ENCODE assay signal across 22 cellular contexts in genomic region chr11:106395716-106396349, GRCh38.
A peak's percentile ranks its signal among the peaks of the same experiment; 100 is the strongest.
DNase-seq lines count a peak whose midpoint lies in the region; ATAC-seq, FAIRE-seq and TF ChIP-seq lines count a peak whose summit lies in the region.
"Had no signal": no experiment of that assay in that cellular context is flagged by ENCODE, and none has a peak within 500 bp of the region (broad histone marks: within the 10 kb centered on the region; RNA-seq: fewer than 3 reads in every experiment).

No MANE protein-coding gene starts in this region.

- peak; percentile 27 for DNase-seq in Daoy (ENCODE audit: low read depth)
- DNase-seq in IMR-90: no peak
- no peak for DNase-seq in astrocyte (ENCODE audit: low read depth)
- peak; percentile 77 for DNase-seq in islet precursor cell
- no peak for DNase-seq in NCI-H526 treated with DMSO at 0.1 percent for 48 hours (lab: John Stamatoyannopoulos, UW)
- DNase-seq in posterior vena cava (ENCODE audit: low spot score): no peak
- DNase-seq in middle frontal gyrus (ENCODE audit: extremely low spot score, low spot score): no peak
- DNase-seq: Calu3; CD4-positive, alpha-beta memory T cell; DMS79 treated with DMSO at 0.1 percent for 48 hours; Karpas-422; NCI-H1092 treated with DMSO at 0.1 percent for 48 hours; NCI-H146; NCI-H2029 treated with DMSO at 0.1 percent for 48 hours; NCI-H2171 treated with DMSO at 0.1 percent for 48 hours; NCI-H446; SHP77 had no signal

- dilution Hi-C loops in IMR-90 (cut with HindIII; ENCODE audit: low sequenced_read_pairs, unreplicated experiment): no loop called here

- H3K9me1 ChIP-seq in IMR-90 (ENCODE audit: insufficient read depth, low read length): peaks cover 5% of the 10 kb centered on the region

- no peak overlapping the region for H3K23ac ChIP-seq in IMR-90 (ENCODE audit: low read depth, low read length)

- CTCF ChIA-PET in IMR-90 (lab: Yijun Ruan, JAX): no interaction called here

- H2AFZ ChIP-seq in IMR-90 (replicated peaks; ENCODE audit: low read length, poor library complexity): no peak overlapping the region
- H2AFZ ChIP-seq in astrocyte (ENCODE audit: low read depth, low read length): no peak overlapping the region
- H2AFZ ChIP-seq: GM23338 had no signal

- H3K9ac ChIP-seq in IMR-90 (ENCODE audit: low read depth, low read length): no peak overlapping the region
- no peak overlapping the region for H3K9ac ChIP-seq in astrocyte (ENCODE audit: low read length)
- H3K9ac ChIP-seq: BLaER1 had no signal

- no peak overlapping the region for H3K4me3 Mint-ChIP-seq in astrocyte (ENCODE audit: unreplicated experiment)
- H3K4me3 Mint-ChIP-seq: CD4-positive, alpha-beta memory T cell; GM23338 had no signal

- H3K14ac ChIP-seq in IMR-90 (replicated peaks; ENCODE audit: low read depth, low read length): no peak overlapping the region

- H3K79me2 ChIP-seq in astrocyte (ENCODE audit: insufficient read depth, low read length): no peaks in the 10 kb centered on the region

- H3K9me3 ChIP-seq in IMR-90 (ENCODE audit: control insufficient read depth, insufficient read depth, low read length): no peaks in the 10 kb centered on the region
- H3K9me3 ChIP-seq in astrocyte (ENCODE audit: insufficient read depth, low read depth, low read length): peaks cover 3% of the 10 kb centered on the region

- H3K4me2 ChIP-seq in IMR-90 (ENCODE audit: low read depth, low read length) (no peak overlapping the region), astrocyte (ENCODE audit: low read length) (no peak overlapping the region)
- H3K4me2 ChIP-seq: BLaER1, GM23338 had no signal

- H2BK15ac ChIP-seq in IMR-90 (ENCODE audit: low read depth, low read length): 0 out of 3 replicates have a peak overlapping the region, but pooled peaks have one; percentile 19

- H2AK9ac ChIP-seq in IMR-90 (replicated peaks; ENCODE audit: low read depth, low read length, poor library complexity): no peak overlapping the region

- H3K9me3 Mint-ChIP-seq in astrocyte (ENCODE audit: unreplicated experiment): peaks cover 10% of the 10 kb centered on the region

- H4K5ac ChIP-seq in IMR-90 (ENCODE audit: low read depth, low read length): no peak overlapping the region

- H4K20me1 ChIP-seq in IMR-90 (ENCODE audit: insufficient read depth, low read length): no peaks in the 10 kb centered on the region
- no peaks in the 10 kb centered on the region for H4K20me1 ChIP-seq in astrocyte (ENCODE audit: insufficient read depth, low read length)
- H4K20me1 ChIP-seq: BLaER1 had no signal

- BruUV-seq in IMR-90 (replicated peaks; lab: Mats Ljungman, UMichigan): no TSS peak

- TF ChIP-seq CTCF in IMR-90 (conservative IDR thresholded peaks at IDR 0.05; ENCODE audit: low read depth, low read length) (no peak), astrocyte (IDR thresholded peaks at IDR 0.05; ENCODE audit: insufficient read depth, low read depth, low read length) (no peak)

- ATAC-seq in IMR-90 (ENCODE audit: low read depth) (no peak), HG03457 (IDR thresholded peaks at IDR 0.05; ENCODE audit: unreplicated experiment) (no peak)
- ATAC-seq: GM23338 had no signal

- H3K4me3 ChIP-seq in IMR-90 (ENCODE audit: insufficient read depth, low read depth, low read length) (no peak overlapping the region), astrocyte (ENCODE audit: insufficient read depth, low read depth, low read length) (no peak overlapping the region)
- H3K4me3 ChIP-seq: BLaER1, GM23338, SK-N-MC had no signal

- H3K79me1 ChIP-seq in IMR-90 (ENCODE audit: low read depth in 1 of 2, low read length in 2 of 2): no peaks in the 10 kb centered on the region

- H2BK120ac ChIP-seq in IMR-90 (ENCODE audit: low read depth, low read length): no peak overlapping the region

- peak overlapping the region; percentile 72 for H3K27ac Mint-ChIP-seq in astrocyte (ENCODE audit: unreplicated experiment)
- H3K27ac Mint-ChIP-seq: CD4-positive, alpha-beta memory T cell; GM23338 had no signal

- TF ChIP-seq RAD21 in IMR-90 (IDR thresholded peaks at IDR 0.05; ENCODE audit: low read length): no peak

- in situ Hi-C loops in IMR-90 (cut with MboI; ENCODE audit: low sequenced_read_pairs): no loop called here

- no peaks in the 10 kb centered on the region for H3K36me3 Mint-ChIP-seq in astrocyte (ENCODE audit: low read depth, unreplicated experiment)
- H3K36me3 Mint-ChIP-seq: CD4-positive, alpha-beta memory T cell had no signal

- H4K91ac ChIP-seq in IMR-90 (ENCODE audit: insufficient read depth, low read depth, low read length): no peak overlapping the region

- no peak overlapping the region for H3K27ac ChIP-seq in IMR-90 (ENCODE audit: insufficient read depth, low read length)
- H3K27ac ChIP-seq in astrocyte (ENCODE audit: low read depth, low read length): no peak overlapping the region
- H3K27ac ChIP-seq: BLaER1, SK-N-MC had no signal

- H3K36me3 ChIP-seq in IMR-90 (ENCODE audit: control insufficient read depth, insufficient read depth, low read length) (no peaks in the 10 kb centered on the region), astrocyte (ENCODE audit: insufficient read depth, low read length) (no peaks in the 10 kb centered on the region)
- H3K36me3 ChIP-seq: BLaER1 had no signal

- H3K4me1 ChIP-seq in IMR-90 (ENCODE audit: control insufficient read depth, insufficient read depth, low read length) (peaks cover 20% of the 10 kb centered on the region), astrocyte (ENCODE audit: insufficient read depth, low read length) (peaks cover 39% of the 10 kb centered on the region)
- H3K4me1 ChIP-seq: BLaER1 had no signal

- no peak overlapping the region for H3K18ac ChIP-seq in IMR-90 (ENCODE audit: low read depth, low read length)

- no peak overlapping the region for H3K56ac ChIP-seq in IMR-90 (ENCODE audit: extremely low read depth, insufficient read depth, low read length)

- H2AK5ac ChIP-seq in IMR-90 (ENCODE audit: low read depth, low read length): no peak overlapping the region; the same call in 1 of the 2 replicates

- no peak overlapping the region for H2BK20ac ChIP-seq in IMR-90 (ENCODE audit: low read depth, low read length)

- H3K4ac ChIP-seq in IMR-90 (ENCODE audit: low read depth, low read length): no peak overlapping the region

- no peak overlapping the region for H4K8ac ChIP-seq in IMR-90 (ENCODE audit: low read depth in 2 of 2, low read length in 2 of 2)

- no peaks in the 10 kb centered on the region for H3K27me3 Mint-ChIP-seq in astrocyte (ENCODE audit: low read depth, unreplicated experiment)
- H3K27me3 Mint-ChIP-seq: CD4-positive, alpha-beta memory T cell had no signal

- WGBS in IMR-90 (ENCODE audit: extremely low coverage in 2 of 2, insufficient read length in 1 of 2), 2 experiments: no CpG with 5 or more reads among the region's 10 CpGs

- H3K27me3 ChIP-seq in IMR-90 (ENCODE audit: control insufficient read depth, insufficient read depth, low read length) (no peaks in the 10 kb centered on the region), astrocyte (ENCODE audit: insufficient read depth, low read length) (no peaks in the 10 kb centered on the region)
- H3K27me3 ChIP-seq: BLaER1 had no signal

- POLR2A ChIA-PET in IMR-90 (lab: Charles Lee; ENCODE audit: unreplicated experiment): no interaction called here

- H3K4me1 Mint-ChIP-seq in astrocyte (ENCODE audit: low read depth, unreplicated experiment): peaks cover 60% of the 10 kb centered on the region
- H3K4me1 Mint-ChIP-seq: CD4-positive, alpha-beta memory T cell had no signal

- no peak for TF ChIP-seq POLR2A in IMR-90 (IDR thresholded peaks at IDR 0.05; ENCODE audit: low read depth, low read length)

- intact Hi-C loops in IMR-90 (cut with micrococcal nuclease): loop anchor here (5.0 to 10.0 kb wide), 2 partner anchors 239 to 311 kb away; no protein-coding TSS in a partner anchor
- intact Hi-C loops in posterior vena cava (cut with DNase I): no loop called here

- no peak for FAIRE-seq in astrocyte (lab: Jason Lieb, UNC)
- FAIRE-seq: G401.6 had no signal

- H2BK5ac ChIP-seq in IMR-90 (ENCODE audit: low read depth, low read length, poor library complexity, severe bottlenecking): no peak overlapping the region

TF ChIP-seq in IMR-90, 13 proteins besides CTCF, POLR2A, EP300 and RAD21:
- TF ChIP-seq MAFK (IDR thresholded peaks at IDR 0.05; ENCODE audit: low read depth, low read length): no peak
- no peak for TF ChIP-seq MXI1 (IDR thresholded peaks at IDR 0.05; ENCODE audit: borderline replicate concordance, low read depth, low read length)
- no peak for TF ChIP-seq MAZ (IDR thresholded peaks at IDR 0.05; ENCODE audit: borderline replicate concordance, low read depth, low read length)

Comparison
In these comparisons a context has a peak if more than half of its experiments do, and no peak if none do; other contexts are left out.
1. DNase-seq: peak in Daoy (single experiment) and islet precursor cell (single experiment); none in IMR-90 (single experiment), astrocyte (single experiment), NCI-H526 treated with DMSO at 0.1 percent for 48 hours (single experiment), posterior vena cava (single experiment) and middle frontal gyrus (single experiment).